In genomic region chr2:68467077-68467960, GRCh38 we compare ENCODE assay signal across 8 cellular contexts. TPM values are rescaled to one million over a fixed set of nuclear protein-coding genes. Genes with fewer than 3 reads are reported as not detected.
DNase-seq lines count a peak whose midpoint lies in the region; ATAC-seq and TF ChIP-seq lines count a peak whose summit lies in the region.

A gene with protein sequence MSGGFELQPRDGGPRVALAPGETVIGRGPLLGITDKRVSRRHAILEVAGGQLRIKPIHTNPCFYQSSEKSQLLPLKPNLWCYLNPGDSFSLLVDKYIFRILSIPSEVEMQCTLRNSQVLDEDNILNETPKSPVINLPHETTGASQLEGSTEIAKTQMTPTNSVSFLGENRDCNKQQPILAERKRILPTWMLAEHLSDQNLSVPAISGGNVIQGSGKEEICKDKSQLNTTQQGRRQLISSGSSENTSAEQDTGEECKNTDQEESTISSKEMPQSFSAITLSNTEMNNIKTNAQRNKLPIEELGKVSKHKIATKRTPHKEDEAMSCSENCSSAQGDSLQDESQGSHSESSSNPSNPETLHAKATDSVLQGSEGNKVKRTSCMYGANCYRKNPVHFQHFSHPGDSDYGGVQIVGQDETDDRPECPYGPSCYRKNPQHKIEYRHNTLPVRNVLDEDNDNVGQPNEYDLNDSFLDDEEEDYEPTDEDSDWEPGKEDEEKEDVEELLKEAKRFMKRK (plus strand): TSS chr2:68467585. CDS start chr2:68467732, 147 bp downstream.
A gene with protein sequence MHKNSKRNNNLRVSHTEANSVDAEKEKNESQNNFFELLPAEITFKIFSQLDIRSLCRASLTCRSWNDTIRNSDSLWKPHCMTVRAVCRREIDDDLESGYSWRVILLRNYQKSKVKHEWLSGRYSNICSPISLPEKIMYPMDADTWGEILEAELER (minus strand): TSS chr2:68467294. CDS start chr2:68465145, 2,149 bp downstream.

- H3K27ac ChIP-seq in skin epidermis = peak within 1 kb of the TSS; percentile 73 to 96 (median 91)

- peak within 1 kb of the TSS; percentile 77 for H3K27ac Mint-ChIP-seq in WTC11

- H3K27me3 Mint-ChIP-seq in WTC11 (ENCODE audit: low read depth) = no peaks in the 10 kb centered on the region

- no peaks in the 10 kb centered on the region for H3K36me3 Mint-ChIP-seq in WTC11

- ATAC-seq in HG03175 (IDR thresholded peaks at IDR 0.05; ENCODE audit: unreplicated experiment) = peak; percentile 97
- peak; percentile 99 for ATAC-seq in WTC11

- TF ChIP-seq CTCF in WTC11 (IDR thresholded peaks at IDR 0.05) = no peak
- no peak for TF ChIP-seq CTCF in cardiac fibroblast (IDR thresholded peaks at IDR 0.05; ENCODE audit: low read depth, low read length)

- peak; percentile 73 for TF ChIP-seq POLR2A in GM18951 (IDR thresholded peaks at IDR 0.05; ENCODE audit: extremely low read depth, insufficient read depth, insufficient read length)

- peak; percentile 95 for DNase-seq in AG08396 (ENCODE audit: low spot score)
- peak; percentile 97 for DNase-seq in NCI-H2227 treated with DMSO at 0.1 percent for 48 hours (lab: John Stamatoyannopoulos, UW)
- DNase-seq in WTC11 (ENCODE audit: low spot score) = peak; percentile 94
- peak; percentile 99 to 100 for DNase-seq in cardiac fibroblast (ENCODE audit: low read depth in 2 of 2)
- DNase-seq in iPS-NIHi11 (ENCODE audit: low spot score) = peak; percentile 92

- H3K4me1 Mint-ChIP-seq in WTC11 = peaks cover 10% of the 10 kb centered on the region; the same call in 1 of the 2 replicates

- POLR2A ChIA-PET in WTC11 (lab: Charles Lee) = interaction anchor here (0.9 to 1.1 kb wide), 4 partner anchors 10 to 212 kb away, joined by 3 to 4 read pairs (median 4); no protein-coding TSS in a partner anchor

- H3K4me3 Mint-ChIP-seq in WTC11 = peak within 1 kb of the TSS; percentile 97

- CTCF ChIA-PET in WTC11 (lab: Charles Lee) = interaction anchor here (0.6 to 2.6 kb wide), 16 partner anchors 16 to 970 kb away, joined by 3 to 27 read pairs (median 4); partner anchors contain the start of gene NFU1

- peak within 1 kb of the TSS; percentile 95 to 96 for H3K4me3 ChIP-seq in cardiac fibroblast (replicated peaks in 1 of 2; ENCODE audit: low read depth in 2 of 2, low read length in 2 of 2)
- peak within 1 kb of the TSS; percentile 58 to 87 (median 84) for H3K4me3 ChIP-seq in skin epidermis

- in situ Hi-C loops in GM18951 (cut with MboI; ENCODE audit: low sequenced_read_pairs, unreplicated experiment) = no loop called here

- no peaks in the 10 kb centered on the region for H3K9me3 Mint-ChIP-seq in WTC11

TF ChIP-seq in WTC11, 78 proteins besides CTCF, POLR2A, EP300 and RAD21 (continues in another document):
- TF ChIP-seq, protein P1, sequence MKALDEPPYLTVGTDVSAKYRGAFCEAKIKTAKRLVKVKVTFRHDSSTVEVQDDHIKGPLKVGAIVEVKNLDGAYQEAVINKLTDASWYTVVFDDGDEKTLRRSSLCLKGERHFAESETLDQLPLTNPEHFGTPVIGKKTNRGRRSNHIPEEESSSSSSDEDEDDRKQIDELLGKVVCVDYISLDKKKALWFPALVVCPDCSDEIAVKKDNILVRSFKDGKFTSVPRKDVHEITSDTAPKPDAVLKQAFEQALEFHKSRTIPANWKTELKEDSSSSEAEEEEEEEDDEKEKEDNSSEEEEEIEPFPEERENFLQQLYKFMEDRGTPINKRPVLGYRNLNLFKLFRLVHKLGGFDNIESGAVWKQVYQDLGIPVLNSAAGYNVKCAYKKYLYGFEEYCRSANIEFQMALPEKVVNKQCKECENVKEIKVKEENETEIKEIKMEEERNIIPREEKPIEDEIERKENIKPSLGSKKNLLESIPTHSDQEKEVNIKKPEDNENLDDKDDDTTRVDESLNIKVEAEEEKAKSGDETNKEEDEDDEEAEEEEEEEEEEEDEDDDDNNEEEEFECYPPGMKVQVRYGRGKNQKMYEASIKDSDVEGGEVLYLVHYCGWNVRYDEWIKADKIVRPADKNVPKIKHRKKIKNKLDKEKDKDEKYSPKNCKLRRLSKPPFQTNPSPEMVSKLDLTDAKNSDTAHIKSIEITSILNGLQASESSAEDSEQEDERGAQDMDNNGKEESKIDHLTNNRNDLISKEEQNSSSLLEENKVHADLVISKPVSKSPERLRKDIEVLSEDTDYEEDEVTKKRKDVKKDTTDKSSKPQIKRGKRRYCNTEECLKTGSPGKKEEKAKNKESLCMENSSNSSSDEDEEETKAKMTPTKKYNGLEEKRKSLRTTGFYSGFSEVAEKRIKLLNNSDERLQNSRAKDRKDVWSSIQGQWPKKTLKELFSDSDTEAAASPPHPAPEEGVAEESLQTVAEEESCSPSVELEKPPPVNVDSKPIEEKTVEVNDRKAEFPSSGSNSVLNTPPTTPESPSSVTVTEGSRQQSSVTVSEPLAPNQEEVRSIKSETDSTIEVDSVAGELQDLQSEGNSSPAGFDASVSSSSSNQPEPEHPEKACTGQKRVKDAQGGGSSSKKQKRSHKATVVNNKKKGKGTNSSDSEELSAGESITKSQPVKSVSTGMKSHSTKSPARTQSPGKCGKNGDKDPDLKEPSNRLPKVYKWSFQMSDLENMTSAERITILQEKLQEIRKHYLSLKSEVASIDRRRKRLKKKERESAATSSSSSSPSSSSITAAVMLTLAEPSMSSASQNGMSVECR (CRISPR knock-in tag; IDR thresholded peaks at IDR 0.05; ENCODE audit: borderline replicate concordance) = peak; percentile 63; the same call in 1 of the 2 replicates
- TF ChIP-seq ESRRA (CRISPR knock-in tag; IDR thresholded peaks at IDR 0.05; ENCODE audit: borderline replicate concordance) (no peak), NR3C1 (CRISPR knock-in tag; conservative IDR thresholded peaks at IDR 0.05; ENCODE audit: low read depth) (no peak), ZNF512 (CRISPR knock-in tag; IDR thresholded peaks at IDR 0.05; ENCODE audit: borderline replicate concordance) (no peak), MYBL2 (CRISPR knock-in tag; IDR thresholded peaks at IDR 0.05) (peak; percentile 23; the same call in 1 of the 2 replicates), ZNF317 (CRISPR knock-in tag; IDR thresholded peaks at IDR 0.05; ENCODE audit: borderline replicate concordance, low read depth) (no peak), OVOL2 (CRISPR knock-in tag; IDR thresholded peaks at IDR 0.05; ENCODE audit: borderline replicate concordance) (no peak), USF2 (CRISPR knock-in tag; IDR thresholded peaks at IDR 0.05) (no peak), FOXP4 (CRISPR knock-in tag; IDR thresholded peaks at IDR 0.05) (peak; percentile 32; the same call in 1 of the 2 replicates)
- TF ChIP-seq, protein P2, sequence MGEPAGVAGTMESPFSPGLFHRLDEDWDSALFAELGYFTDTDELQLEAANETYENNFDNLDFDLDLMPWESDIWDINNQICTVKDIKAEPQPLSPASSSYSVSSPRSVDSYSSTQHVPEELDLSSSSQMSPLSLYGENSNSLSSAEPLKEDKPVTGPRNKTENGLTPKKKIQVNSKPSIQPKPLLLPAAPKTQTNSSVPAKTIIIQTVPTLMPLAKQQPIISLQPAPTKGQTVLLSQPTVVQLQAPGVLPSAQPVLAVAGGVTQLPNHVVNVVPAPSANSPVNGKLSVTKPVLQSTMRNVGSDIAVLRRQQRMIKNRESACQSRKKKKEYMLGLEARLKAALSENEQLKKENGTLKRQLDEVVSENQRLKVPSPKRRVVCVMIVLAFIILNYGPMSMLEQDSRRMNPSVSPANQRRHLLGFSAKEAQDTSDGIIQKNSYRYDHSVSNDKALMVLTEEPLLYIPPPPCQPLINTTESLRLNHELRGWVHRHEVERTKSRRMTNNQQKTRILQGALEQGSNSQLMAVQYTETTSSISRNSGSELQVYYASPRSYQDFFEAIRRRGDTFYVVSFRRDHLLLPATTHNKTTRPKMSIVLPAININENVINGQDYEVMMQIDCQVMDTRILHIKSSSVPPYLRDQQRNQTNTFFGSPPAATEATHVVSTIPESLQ (CRISPR knock-in tag; IDR thresholded peaks at IDR 0.05) = no peak

RNA-seq across cellular contexts. Expression of the first gene that starts in this region (rescaled TPM):
- 2.7 to 4.0 TPM (median 3.9 TPM) in 3 replicates for total RNA-seq in WTC11 (2021)

RNA-seq across cellular contexts. Expression of the second gene that starts in this region (rescaled TPM):
- 1.3 to 1.5 TPM (median 1.3 TPM) in 3 replicates for total RNA-seq in WTC11 (2021)

Comparison
In these comparisons a context has a peak if more than half of its experiments do, and no peak if none do; other contexts are left out.
1. Peak in every context shown above with its lines: DNase-seq, ATAC-seq, H3K4me3 ChIP-seq and H3K27ac ChIP-seq.